9 cellular contexts compared by ENCODE assay signal in genomic region chr10:21724695-21725371, GRCh38.
A peak's percentile ranks its signal among the peaks of the same experiment; 100 is the strongest.
DNase-seq lines count a peak whose midpoint lies in the region; ATAC-seq, FAIRE-seq and TF ChIP-seq lines count a peak whose summit lies in the region.
"Had no signal": no experiment of that assay in that cellular context is flagged by ENCODE, and none has a peak within 500 bp of the region (broad histone marks: within the 10 kb centered on the region; RNA-seq: fewer than 3 reads in every experiment).

No MANE protein-coding gene starts in this region.

- H4K20me1 ChIP-seq in SU-DHL-6 (ENCODE audit: low read depth, low read length): peaks cover 19% of the 10 kb centered on the region; the same call in 1 of the 2 replicates

- FAIRE-seq in GM18507 (lab: Jason Lieb, UNC): peak; percentile 95

- H2AFZ ChIP-seq in SU-DHL-6 (ENCODE audit: low read depth, low read length, severe bottlenecking): no peak overlapping the region

- H3K36me3 ChIP-seq in SU-DHL-6 (ENCODE audit: low read length): peaks cover 20% of the 10 kb centered on the region
- peaks cover 0 to 5% (median 0%) of the 10 kb centered on the region in 3 donors for H3K36me3 ChIP-seq in tibial nerve

- H3K4me1 Mint-ChIP-seq in memory B cell: no peaks in the 10 kb centered on the region
- H3K4me1 Mint-ChIP-seq: IgD-negative memory B cell had no signal

- ATAC-seq in HG02973 (IDR thresholded peaks at IDR 0.05; ENCODE audit: unreplicated experiment): peak; percentile 93
- no peak for ATAC-seq in memory B cell (ENCODE audit: low read depth)

- H3K9me3 Mint-ChIP-seq in memory B cell: no peaks in the 10 kb centered on the region
- H3K9me3 Mint-ChIP-seq: IgD-negative memory B cell had no signal

- no peaks in the 10 kb centered on the region for H3K79me2 ChIP-seq in SU-DHL-6 (ENCODE audit: insufficient read depth, low read length)

- WGBS in tibial nerve, 2 donors: 0 to 1% methylated on average over 4 of the region's 4 CpGs

- H3K9me3 ChIP-seq in SU-DHL-6 (ENCODE audit: insufficient read depth, low read length) (no peaks in the 10 kb centered on the region), tibial nerve (no peaks in the 10 kb centered on the region)

- no peak overlapping the region for H3K4me3 Mint-ChIP-seq in memory B cell
- H3K4me3 Mint-ChIP-seq: IgD-negative memory B cell had no signal

- peak overlapping the region; percentile 26 for H3K4me2 ChIP-seq in SU-DHL-6 (ENCODE audit: low read depth, low read length, poor library complexity, severe bottlenecking)

- H3K4me1 ChIP-seq in tibial nerve: peaks cover 0 to 21% (median 11%) of the 10 kb centered on the region in 4 donors

- peaks cover 24% of the 10 kb centered on the region for H3K36me3 Mint-ChIP-seq in memory B cell

- H3K4me3 ChIP-seq in AG10803 (ENCODE audit: low read length): no peak overlapping the region
- no peak overlapping the region for H3K4me3 ChIP-seq in SU-DHL-6 (ENCODE audit: insufficient read depth, low read length, poor library complexity, severe bottlenecking)
- no peak overlapping the region for H3K4me3 ChIP-seq in tibial nerve

- H3K27me3 ChIP-seq in SU-DHL-6 (ENCODE audit: low read length): no peaks in the 10 kb centered on the region
- no peaks in the 10 kb centered on the region for H3K27me3 ChIP-seq in tibial nerve

- H3K9me2 ChIP-seq in SU-DHL-6 (replicated peaks; ENCODE audit: insufficient read depth, low read length): no peaks in the 10 kb centered on the region

- no peaks in the 10 kb centered on the region for H3K27me3 Mint-ChIP-seq in memory B cell
- H3K27me3 Mint-ChIP-seq: IgD-negative memory B cell had no signal

- peak; percentile 53 to 95 for TF ChIP-seq EP300 in tibial nerve (IDR thresholded peaks at IDR 0.05)

- H3F3A ChIP-seq in SU-DHL-6 (ENCODE audit: insufficient read depth): peaks cover 14% of the 10 kb centered on the region; the same call in 1 of the 2 replicates

- TF ChIP-seq POLR2A in tibial nerve (IDR thresholded peaks at IDR 0.05): no peak

- TF ChIP-seq CTCF in AG10803 (conservative IDR thresholded peaks at IDR 0.05; ENCODE audit: low read length): no peak
- TF ChIP-seq CTCF in SU-DHL-6 (IDR thresholded peaks at IDR 0.05; ENCODE audit: insufficient read depth, low read length, poor library complexity, severe bottlenecking): no peak
- no peak for TF ChIP-seq CTCF in tibial nerve (IDR thresholded peaks at IDR 0.05)

- H3K27ac ChIP-seq in SU-DHL-6 (ENCODE audit: low read depth, low read length): no peak overlapping the region; the same call in 1 of the 2 replicates
- peak overlapping the region in 2 of 4 donors; percentile 1 to 31 for H3K27ac ChIP-seq in tibial nerve

- peak; percentile 99 for DNase-seq in AG10803 (ENCODE audit: low read depth)
- peak; percentile 35 for DNase-seq in GM18507 (ENCODE audit: extremely low spot score, insufficient read length, low read depth)
- peak; percentile 80 for DNase-seq in NCI-H1694 (lab: John Stamatoyannopoulos, UW)
- peak; percentile 81 to 98 for DNase-seq in dermis microvascular lymphatic vessel endothelial cell (ENCODE audit: low read depth in 2 of 2)
- DNase-seq in memory B cell (ENCODE audit: low spot score in 2 of 2): no peak
- DNase-seq in tibial nerve (ENCODE audit: low spot score in 2 of 2): peak; percentile 85 to 99

- no peak overlapping the region for H3K9ac ChIP-seq in SU-DHL-6 (ENCODE audit: low read length)

- H3K27ac Mint-ChIP-seq in memory B cell: peak overlapping the region; percentile 17

Comparison
In these comparisons a context has a peak if more than half of its experiments do, and no peak if none do; other contexts are left out.
1. DNase-seq: peak in AG10803 (single experiment), GM18507 (single experiment), NCI-H1694 (single experiment), dermis microvascular lymphatic vessel endothelial cell (2 of 2) and tibial nerve (2 of 2); none in memory B cell (0 of 2).